Comparison of ENCODE assay signal across 8 cellular contexts in the genomic region with DNA sequence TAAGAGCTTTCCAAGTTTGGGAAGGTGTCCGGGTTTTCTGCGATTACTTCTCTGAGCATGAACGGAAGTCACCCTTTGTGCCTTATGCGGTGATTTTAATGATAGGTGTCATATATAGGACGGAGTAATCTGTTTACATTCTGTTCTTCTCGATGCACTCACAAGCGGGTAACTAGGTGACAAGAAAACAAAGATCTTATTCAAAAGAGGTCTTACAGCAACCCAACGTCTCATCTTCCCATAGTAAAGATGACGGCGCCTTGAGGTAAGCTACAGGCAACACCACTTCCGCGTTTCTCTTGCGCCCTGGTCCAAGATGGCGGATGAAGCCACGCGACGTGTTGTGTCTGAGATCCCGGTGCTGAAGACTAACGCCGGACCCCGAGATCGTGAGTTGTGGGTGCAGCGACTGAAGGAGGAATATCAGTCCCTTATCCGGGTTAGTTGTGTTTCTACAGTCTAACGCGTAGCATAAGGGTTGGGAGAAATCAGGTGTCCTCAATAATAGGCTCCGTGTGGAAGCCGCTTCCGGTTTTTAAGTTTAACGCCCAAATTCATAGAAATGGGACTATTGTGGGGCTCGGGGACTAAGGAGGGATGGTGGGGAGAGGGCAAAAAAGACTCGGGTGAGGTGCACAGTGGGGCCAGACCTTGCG. TPM values are rescaled to one million over a fixed set of nuclear protein-coding genes. Genes with fewer than 3 reads are reported as not detected.
DNase-seq lines count a peak whose midpoint lies in the region; ATAC-seq lines count a peak whose summit lies in the region.

A gene (plus strand): TSS at position 297 of the 656 bp plus-strand sequence. CDS start 20 bp downstream, at position 317.

- H3K27me3 Mint-ChIP-seq in IgD-negative memory B cell, result no peaks in the 10 kb centered on the region

- no peaks in the 10 kb centered on the region for H3K36me3 Mint-ChIP-seq in IgD-negative memory B cell

- H3K27ac Mint-ChIP-seq in IgD-negative memory B cell, result peak within 1 kb of the TSS; percentile 95 to 100 (median 100)

- no peaks in the 10 kb centered on the region for H3K9me3 Mint-ChIP-seq in IgD-negative memory B cell

- peak within 1 kb of the TSS; percentile 96 to 99 (median 97) for H3K4me3 Mint-ChIP-seq in IgD-negative memory B cell

- ATAC-seq in GM21423 (IDR thresholded peaks at IDR 0.05; ENCODE audit: unreplicated experiment), result peak; percentile 92

- H3K4me1 Mint-ChIP-seq in IgD-negative memory B cell, result peaks cover 12 to 40% (median 15%) of the 10 kb centered on the region in 3 donors

- DNase-seq in COR-L47 (lab: John Stamatoyannopoulos, UW), result peak; percentile 84
- DNase-seq in OCI-M1 (lab: John Stamatoyannopoulos, UW), result peak; percentile 95
- peak; percentile 68 for DNase-seq in activated T-cell treated with anti-CD3 and anti-CD28 coated beads for 1 hour (ENCODE audit: low read depth)
- peak; percentile 69 for DNase-seq in epithelial cell of prostate (ENCODE audit: low read depth, low spot score)
- peak; percentile 86 for DNase-seq in mucosa of gallbladder (ENCODE audit: low spot score)
- peak; percentile 58 to 61 for DNase-seq in stimulated activated CD8-positive, alpha-beta memory T cell treated with anti-CD3 and anti-CD28 coated beads, Interleukin-4, amount 100 ng/mL, for 4 hours (ENCODE audit: low read depth in 2 of 2, low spot score in 1 of 2)

- H3K27ac ChIP-seq in epithelial cell of prostate, result peak within 1 kb of the TSS; percentile 96

RNA-seq across cellular contexts. Expression of the gene that starts here (rescaled TPM):
- polyA plus RNA-seq in IgD-negative memory B cell, result 122 TPM
- 114 TPM for total RNA-seq in mucosa of gallbladder

Comparison
In these comparisons a context has a peak if more than half of its experiments do, and no peak if none do; other contexts are left out.
1. Peak in every context shown above with its lines: DNase-seq, ATAC-seq and H3K27ac ChIP-seq.